Comparison of ENCODE assay signal across 15 cellular contexts in genomic region chr16:67196881-67197280, GRCh38. TPM values are rescaled to one million over a fixed set of nuclear protein-coding genes. Genes with fewer than 3 reads are reported as not detected.
"Had no signal": no experiment of that assay in that cellular context is flagged by ENCODE, and none has a peak within 500 bp of the region (broad histone marks: within the 10 kb centered on the region; RNA-seq: fewer than 3 reads in every experiment).

No MANE protein-coding gene starts in this region.

- H3K4me3 Mint-ChIP-seq: activated naive CD4-positive, alpha-beta T cell treated with anti-CD3 and anti-CD28 coated beads for 36 hours had no signal

- H3K27ac ChIP-seq: brain microvascular endothelial cell, heart left ventricle, left ventricle myocardium inferior, pancreas, thoracic aorta had no signal

- H3K9me3 ChIP-seq: esophagus squamous epithelium, heart left ventricle, left ventricle myocardium inferior, pancreas, stomach, thoracic aorta had no signal

- DNase-seq: activated CD4-positive, alpha-beta T cell treated with anti-CD3 and anti-CD28 coated beads for 1 hour; activated CD4-positive, alpha-beta T cell treated with anti-CD3 and anti-CD28 coated beads, Interleukin-2, amount 50 U/mL, for 48 hours; activated CD8-positive, alpha-beta memory T cell treated with anti-CD3 and anti-CD28 coated beads, Interleukin-2, amount 50 U/mL, for 4 hours; activated naive CD4-positive, alpha-beta T cell treated with anti-CD3 and anti-CD28 coated beads for 36 hours; amniotic stem cell; brain microvascular endothelial cell; esophagus squamous epithelium; foreskin fibroblast; heart left ventricle; left ventricle myocardium inferior; mesenchymal stem cell; stimulated activated CD4-positive, alpha-beta T cell treated with anti-CD3 and anti-CD28 coated beads, Interleukin-2, amount 100 ng/mL, for 48 hours; stomach had no signal

- H3K27me3 ChIP-seq: brain microvascular endothelial cell, esophagus squamous epithelium, heart left ventricle, pancreas, stomach had no signal

- ATAC-seq: heart left ventricle, pancreas had no signal

- H3K9me3 Mint-ChIP-seq: activated naive CD4-positive, alpha-beta T cell treated with anti-CD3 and anti-CD28 coated beads for 36 hours had no signal

- H3K4me3 ChIP-seq: esophagus squamous epithelium, heart left ventricle, left ventricle myocardium inferior, pancreas, stomach, thoracic aorta had no signal

RNA-seq across cellular contexts. Expression of gene EXOC3L1, which starts 6.9 kb away (rescaled TPM):
- total RNA-seq: activated naive CD4-positive, alpha-beta T cell treated with anti-CD3 and anti-CD28 coated beads for 36 hours had no signal
